Comparison of ENCODE assay signal across 13 cellular contexts in the genomic region with DNA sequence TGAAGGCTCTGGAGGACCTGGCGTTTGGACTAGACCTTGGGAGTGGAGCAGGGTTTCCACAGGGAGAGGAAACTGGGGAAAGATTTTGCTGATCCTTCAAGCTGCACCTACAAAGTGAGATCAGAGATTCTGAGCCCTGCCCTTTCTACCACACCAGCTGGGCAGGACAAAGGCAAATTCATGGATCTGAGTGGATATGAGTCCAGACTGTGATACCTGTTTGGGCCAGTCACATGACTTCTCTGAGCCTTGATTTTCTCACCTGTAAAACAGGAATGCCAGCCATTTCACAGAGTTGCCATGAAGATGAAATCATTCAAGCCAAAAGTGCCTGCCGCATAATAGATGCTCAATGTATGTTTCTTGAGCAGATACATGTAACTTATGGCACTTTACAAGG.
"Had no signal": no experiment of that assay in that cellular context is flagged by ENCODE, and none has a peak within 500 bp of the region (broad histone marks: within the 10 kb centered on the region; RNA-seq: fewer than 3 reads in every experiment).

No MANE protein-coding gene starts in this region.

- DNase-seq: activated CD4-positive, alpha-beta memory T cell treated with anti-CD3 and anti-CD28 coated beads, Interleukin-2, amount 10 ng/mL, durations not matched to agents 7 days and 5 days; activated CD8-positive, alpha-beta memory T cell treated with anti-CD3 and anti-CD28 coated beads, Interleukin-2, amount 10 ng/mL, durations not matched to agents 7 days and 5 days; activated naive CD4-positive, alpha-beta T cell; effector CD4-positive, alpha-beta T cell; left colon; sigmoid colon; stimulated activated naive B cell treated with anti-CD40 and anti-IgM and Interleukin-4, amounts not matched to agents 10 μg/mL and 1 μg/mL and 100 μg/mL, for 72 hours had no signal

- H2AFZ ChIP-seq: hepatocyte had no signal

- H3K36me3 ChIP-seq: sigmoid colon had no signal

- H3K4me2 ChIP-seq: hepatocyte had no signal

- H3K4me3 ChIP-seq: hepatocyte, lung, sigmoid colon had no signal

- H3K9me3 ChIP-seq: sigmoid colon had no signal

- H3K79me2 ChIP-seq: hepatocyte had no signal

- ATAC-seq: activated CD8-positive, alpha-beta memory T cell treated with anti-CD3 and anti-CD28 coated beads, Interleukin-2, amount 10 ng/mL, durations not matched to agents 7 days and 5 days; activated T-helper 17 cell treated with anti-CD3 and anti-CD28 coated beads, Interleukin-2, amount 50 U/mL, for 72 hours; left colon; stimulated activated naive B cell treated with anti-CD40 and anti-IgM and Interleukin-4, amounts not matched to agents 10 μg/mL and 1 μg/mL and 100 μg/mL, for 72 hours had no signal

- FAIRE-seq: islet of Langerhans, TTC549, urothelium cell line had no signal
